ENCODE assay signal across 15 cellular contexts in the genomic region with DNA sequence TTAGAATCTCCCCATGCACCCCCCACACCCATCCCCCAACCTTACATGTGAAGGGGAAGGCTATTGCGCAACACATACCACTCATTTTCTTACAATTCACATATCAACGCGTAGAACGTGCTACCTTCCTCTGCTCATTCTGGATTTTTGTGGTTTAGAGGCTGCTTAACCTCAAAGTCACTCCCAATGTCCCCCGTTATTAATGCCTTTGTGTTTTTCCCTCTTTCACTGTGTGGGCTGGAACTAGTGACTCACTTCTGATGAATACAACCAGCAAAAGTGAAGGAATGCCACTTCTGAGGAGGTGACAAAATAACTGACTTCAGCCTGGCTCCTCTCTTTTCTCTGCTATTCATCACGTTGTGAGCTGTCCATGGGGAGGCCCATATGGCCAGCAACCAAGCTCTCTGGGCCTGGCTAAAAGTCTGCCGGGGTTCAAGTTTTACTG.
DNase-seq lines count a peak whose midpoint lies in the region; ATAC-seq and TF ChIP-seq lines count a peak whose summit lies in the region.
"Had no signal": no experiment of that assay in that cellular context is flagged by ENCODE, and none has a peak within 500 bp of the region (broad histone marks: within the 10 kb centered on the region; RNA-seq: fewer than 3 reads in every experiment).

No MANE protein-coding gene starts in this region.

- POLR2A ChIA-PET in PC-3 (lab: Charles Lee; ENCODE audit: unreplicated experiment): no interaction called here

- H3F3A ChIP-seq in GM23338 (replicated peaks; ENCODE audit: low read depth) (no peaks in the 10 kb centered on the region), PC-3 (ENCODE audit: low read length, unreplicated experiment) (peaks cover 7% of the 10 kb centered on the region)

- no peak overlapping the region; the same call in 1 of the 2 replicates for H3K27ac Mint-ChIP-seq in GM23338

- peak overlapping the region; percentile 42 for H3K9ac ChIP-seq in PC-3 (ENCODE audit: low read length)

- peaks cover 9% of the 10 kb centered on the region for H3K4me1 Mint-ChIP-seq in GM23338
- H3K4me1 Mint-ChIP-seq: CD4-positive, CD25-positive, alpha-beta regulatory T cell had no signal

- no TSS peak for BruUV-seq in PC-3 (replicated peaks; lab: Mats Ljungman, UMichigan)

- no peaks in the 10 kb centered on the region for H3K9me3 ChIP-seq in PC-3 (ENCODE audit: low read length)

- CTCF ChIA-PET in PC-3 (lab: Charles Lee): no interaction called here

- no peak for TF ChIP-seq CTCF in GM23338 (conservative IDR thresholded peaks at IDR 0.05; ENCODE audit: low read depth in 2 of 2)
- TF ChIP-seq CTCF in PC-3 (conservative IDR thresholded peaks at IDR 0.05; ENCODE audit: low read depth, low read length): no peak
- TF ChIP-seq CTCF in choroid plexus epithelial cell (conservative IDR thresholded peaks at IDR 0.05; ENCODE audit: low read depth, low read length): no peak

- no peaks in the 10 kb centered on the region for H4K20me1 ChIP-seq in GM23338 (replicated peaks; ENCODE audit: insufficient read depth)
- H4K20me1 ChIP-seq in PC-3 (ENCODE audit: low read length): no peaks in the 10 kb centered on the region

- H3K27me3 ChIP-seq in GM23338 (ENCODE audit: insufficient read depth) (no peaks in the 10 kb centered on the region), PC-3 (ENCODE audit: low read length) (no peaks in the 10 kb centered on the region)
- H3K27me3 ChIP-seq: stomach had no signal

- H3K9me2 ChIP-seq in GM23338 (ENCODE audit: insufficient read depth) (no peaks in the 10 kb centered on the region), PC-3 (replicated peaks; ENCODE audit: low read length) (no peaks in the 10 kb centered on the region)

- intact Hi-C loops in PC-3 (cut with micrococcal nuclease): loop anchor here (2.0 kb wide), 1 partner anchor 174 kb away; no protein-coding TSS in a partner anchor

- H3K9me3 Mint-ChIP-seq in GM23338: no peaks in the 10 kb centered on the region

- no peaks in the 10 kb centered on the region for H3K4me1 ChIP-seq in GM23338 (ENCODE audit: insufficient read depth)
- H3K4me1 ChIP-seq in PC-3 (ENCODE audit: insufficient read depth, low read length): peaks cover 28% of the 10 kb centered on the region
- H3K4me1 ChIP-seq: stomach had no signal

- H3K4me2 ChIP-seq in GM23338 (no peak overlapping the region), PC-3 (ENCODE audit: low read length) (peak overlapping the region; percentile 44)

- no peaks in the 10 kb centered on the region for H3K27me3 Mint-ChIP-seq in GM23338 (ENCODE audit: insufficient read depth, low read depth, poor library complexity)
- H3K27me3 Mint-ChIP-seq: CD4-positive, CD25-positive, alpha-beta regulatory T cell had no signal

- H3K36me3 ChIP-seq in GM23338 (ENCODE audit: insufficient read depth) (no peaks in the 10 kb centered on the region), PC-3 (ENCODE audit: low read depth, low read length) (no peaks in the 10 kb centered on the region)
- H3K36me3 ChIP-seq: stomach had no signal

- H3K4me3 ChIP-seq in GM23338: no peak overlapping the region
- 0 out of 2 replicates have a peak overlapping the region, but pooled peaks have one; percentile 5 for H3K4me3 ChIP-seq in PC-3 (ENCODE audit: low read length)
- H3K4me3 ChIP-seq in choroid plexus epithelial cell (ENCODE audit: low read depth, low read length): no peak overlapping the region
- H3K4me3 ChIP-seq: SK-N-MC, stomach had no signal

- ATAC-seq in GM23338 (no peak), PC-3 (peak; percentile 80), HG02970 (IDR thresholded peaks at IDR 0.05; ENCODE audit: low FRiP score, unreplicated experiment) (no peak), GM18517 (IDR thresholded peaks at IDR 0.05; ENCODE audit: unreplicated experiment) (no peak), SK-N-SH treated with all-trans-retinoic acid at 6 μM for 48 hours (no peak; the same call in 1 of the 3 replicates), HG03469 (IDR thresholded peaks at IDR 0.05; ENCODE audit: unreplicated experiment) (no peak)

- H2AFZ ChIP-seq in GM23338 (no peak overlapping the region; the same call in 1 of the 2 replicates), PC-3 (ENCODE audit: low read length) (no peak overlapping the region)

- no peaks in the 10 kb centered on the region for H3K79me2 ChIP-seq in GM23338 (replicated peaks; ENCODE audit: insufficient read depth)
- no peaks in the 10 kb centered on the region for H3K79me2 ChIP-seq in PC-3 (ENCODE audit: low read length)

- no peak overlapping the region for H3K4me3 Mint-ChIP-seq in GM23338
- H3K4me3 Mint-ChIP-seq: CD4-positive, CD25-positive, alpha-beta regulatory T cell had no signal

- H3K27ac ChIP-seq in GM23338 (ENCODE audit: low read depth): no peak overlapping the region
- H3K27ac ChIP-seq in PC-3 (ENCODE audit: low read length): peak overlapping the region; percentile 88
- H3K27ac ChIP-seq: SK-N-MC, stomach had no signal

- no peaks in the 10 kb centered on the region for H3K36me3 Mint-ChIP-seq in GM23338 (ENCODE audit: low read depth)
- H3K36me3 Mint-ChIP-seq: CD4-positive, CD25-positive, alpha-beta regulatory T cell had no signal

- DNase-seq in GM23338 (ENCODE audit: low spot score): peak; percentile 9
- DNase-seq in PC-3: peak; percentile 96
- peak; percentile 76 for DNase-seq in choroid plexus epithelial cell (ENCODE audit: low read depth)
- DNase-seq in myocyte (ENCODE audit: low read depth): peak; percentile 73
- DNase-seq: activated T-cell treated with anti-CD3 and anti-CD28 coated beads, Interleukin-2, amount 50 U/mL, for 1 hour; aorta; CD4-positive, CD25-positive, alpha-beta regulatory T cell; NCI-H187; NCI-H526 treated with DMSO at 0.1 percent for 48 hours; stomach had no signal

TF ChIP-seq in GM23338, 12 proteins besides CTCF, POLR2A, EP300 and RAD21 (continues in another document):
- TF ChIP-seq POLR2AphosphoS5 (IDR thresholded peaks at IDR 0.05; ENCODE audit: low read depth) (no peak), ZNF114 (CRISPR knock-in tag; IDR thresholded peaks at IDR 0.05) (no peak), STAT1 (IDR thresholded peaks at IDR 0.05; ENCODE audit: unreplicated experiment) (no peak)

TF ChIP-seq in SK-N-SH treated with all-trans-retinoic acid at 6 μM for 48 hours, 23 proteins besides CTCF, POLR2A, EP300 and RAD21:
- TF ChIP-seq ZNF8 (CRISPR knock-in tag; IDR thresholded peaks at IDR 0.05) (no peak), RARB (CRISPR knock-in tag; IDR thresholded peaks at IDR 0.05) (no peak), ZC3H10 (CRISPR knock-in tag; IDR thresholded peaks at IDR 0.05) (no peak), ZNF565 (CRISPR knock-in tag; conservative IDR thresholded peaks at IDR 0.05; ENCODE audit: low read depth) (no peak)

Comparison
In these comparisons a context has a peak if more than half of its experiments do, and no peak if none do; other contexts are left out.
1. DNase-seq: peak in every context shown above with its lines; median percentile 96 in PC-3; 76 in choroid plexus epithelial cell; 73 in myocyte; 9 in GM23338.